ENCODE assay signal across 8 cellular contexts in genomic region chr6:160750276-160750689, GRCh38. TPM values are rescaled to one million over a fixed set of nuclear protein-coding genes. Genes with fewer than 3 reads are reported as not detected.
DNase-seq lines count a peak whose midpoint lies in the region; ATAC-seq and TF ChIP-seq lines count a peak whose summit lies in the region.

No MANE protein-coding gene starts in this region.

- H3K27ac ChIP-seq in C4-2B = no peak overlapping the region
- H3K27ac ChIP-seq in upper lobe of right lung = no peak overlapping the region

- peak; percentile 68 for TF ChIP-seq CTCF in C4-2B (conservative IDR thresholded peaks at IDR 0.05)
- TF ChIP-seq CTCF in upper lobe of right lung (IDR thresholded peaks at IDR 0.05) = peak; percentile 23

- no peaks in the 10 kb centered on the region for H3K4me1 ChIP-seq in upper lobe of right lung

- no peaks in the 10 kb centered on the region for H3K36me3 ChIP-seq in upper lobe of right lung

- H3K9me3 Mint-ChIP-seq in activated T-helper 17 cell treated with anti-CD3 and anti-CD28 coated beads, Interleukin-2, amount 50 U/mL, for 72 hours = no peaks in the 10 kb centered on the region

- H3K36me3 Mint-ChIP-seq in activated T-helper 17 cell treated with anti-CD3 and anti-CD28 coated beads, Interleukin-2, amount 50 U/mL, for 72 hours (ENCODE audit: low read depth) = no peaks in the 10 kb centered on the region

- H3K9me3 ChIP-seq in upper lobe of right lung = no peaks in the 10 kb centered on the region

- DNase-seq in upper lobe of right lung (no peak), epidermal melanocyte (ENCODE audit: insufficient read length, low spot score) (no peak), NCI-H2196 treated with DMSO at 0.1 percent for 48 hours (lab: John Stamatoyannopoulos, UW; ENCODE audit: unreplicated experiment) (no peak), NCI-H1694 (lab: John Stamatoyannopoulos, UW) (no peak)

- no peaks in the 10 kb centered on the region for H3K27me3 ChIP-seq in upper lobe of right lung

- H3K27me3 Mint-ChIP-seq in activated T-helper 17 cell treated with anti-CD3 and anti-CD28 coated beads, Interleukin-2, amount 50 U/mL, for 72 hours = peaks cover 23% of the 10 kb centered on the region

- no peak overlapping the region for H3K27ac Mint-ChIP-seq in activated T-helper 17 cell treated with anti-CD3 and anti-CD28 coated beads, Interleukin-2, amount 50 U/mL, for 72 hours

- H3K4me3 Mint-ChIP-seq in activated T-helper 17 cell treated with anti-CD3 and anti-CD28 coated beads, Interleukin-2, amount 50 U/mL, for 72 hours = no peak overlapping the region

- ATAC-seq in GM19023 (IDR thresholded peaks at IDR 0.05; ENCODE audit: unreplicated experiment) (peak; percentile 93), HG03139 (IDR thresholded peaks at IDR 0.05; ENCODE audit: unreplicated experiment) (peak; percentile 73), upper lobe of right lung (peak; percentile 31)
- peak; percentile 31 for ATAC-seq in activated T-helper 17 cell treated with anti-CD3 and anti-CD28 coated beads, Interleukin-2, amount 50 U/mL, for 72 hours (replicated peaks)

- intact Hi-C loops in upper lobe of right lung (cut with DNase I) = no loop called here

- H3K4me3 ChIP-seq in upper lobe of right lung = no peak overlapping the region

- no peaks in the 10 kb centered on the region for H3K4me1 Mint-ChIP-seq in activated T-helper 17 cell treated with anti-CD3 and anti-CD28 coated beads, Interleukin-2, amount 50 U/mL, for 72 hours

RNA-seq across cellular contexts. Expression of gene PLG, which starts 48.2 kb away (rescaled TPM):
- not detected for total RNA-seq in activated T-helper 17 cell treated with anti-CD3 and anti-CD28 coated beads, Interleukin-2, amount 50 U/mL, for 72 hours
- total RNA-seq in upper lobe of right lung = not detected

Comparison
In these comparisons a context has a peak if more than half of its experiments do, and no peak if none do; other contexts are left out.
1. ATAC-seq: peak in every context shown above with its lines; median percentile 93 in GM19023; 73 in HG03139; 31 in activated T-helper 17 cell treated with anti-CD3 and anti-CD28 coated beads, Interleukin-2, amount 50 U/mL, for 72 hours; 31 in upper lobe of right lung.